20 cellular contexts compared by ENCODE assay signal in the genomic region with DNA sequence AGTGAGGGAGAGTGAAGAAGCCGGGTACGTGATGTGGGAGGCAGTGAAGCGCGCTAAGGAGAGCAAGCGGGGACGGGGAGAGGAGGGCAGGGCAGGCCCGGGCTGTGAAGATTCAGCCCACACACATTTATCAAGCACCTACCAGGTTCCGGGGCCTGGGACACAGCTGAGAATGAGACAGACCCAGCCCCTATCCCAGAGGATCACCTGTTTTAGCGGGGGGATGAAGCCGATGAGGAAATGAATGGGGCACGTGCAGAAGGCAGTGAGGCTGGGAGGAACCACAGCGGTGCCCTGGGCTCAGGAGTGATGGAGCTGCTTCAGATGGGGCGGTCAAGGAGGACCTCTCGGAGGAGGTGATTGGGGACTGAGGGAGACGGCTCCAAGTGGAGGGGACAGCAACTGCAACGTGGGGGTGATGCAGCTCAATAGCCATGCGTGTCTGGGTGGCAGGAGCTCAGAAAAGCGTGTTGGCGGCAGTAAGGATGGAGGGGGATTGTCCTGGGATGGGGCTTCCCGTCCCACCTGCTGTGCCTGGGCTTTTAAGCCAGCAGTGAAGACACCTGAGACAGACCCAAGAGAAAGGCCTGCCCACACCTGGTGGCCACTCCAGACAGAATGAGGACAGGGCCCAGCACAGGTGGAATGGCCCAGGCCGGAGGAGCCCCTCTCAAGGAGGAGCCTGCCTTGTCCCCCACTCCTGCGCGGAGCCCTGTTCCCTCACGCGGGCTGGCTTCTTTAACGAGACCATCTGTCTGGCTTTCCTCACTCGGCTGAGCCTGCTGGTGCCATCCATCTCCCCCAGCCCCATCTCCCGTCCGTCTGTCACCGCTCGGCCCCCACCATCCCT.
DNase-seq lines count a peak whose midpoint lies in the region; ATAC-seq and TF ChIP-seq lines count a peak whose summit lies in the region.
"Had no signal": no experiment of that assay in that cellular context is flagged by ENCODE, and none has a peak within 500 bp of the region (broad histone marks: within the 10 kb centered on the region; RNA-seq: fewer than 3 reads in every experiment).

No MANE protein-coding gene starts in this region.

- intact Hi-C loops in CD4-positive, alpha-beta memory T cell (cut with micrococcal nuclease) = no loop called here

- TF ChIP-seq CTCF in BE2C (IDR thresholded peaks at IDR 0.05; ENCODE audit: low read depth, low read length) = no peak
- TF ChIP-seq CTCF in WTC11 (IDR thresholded peaks at IDR 0.05) = no peak
- no peak for TF ChIP-seq CTCF in mesothelial cell of epicardium (IDR thresholded peaks at IDR 0.05; ENCODE audit: unreplicated experiment)
- no peak for TF ChIP-seq CTCF in hepatocyte (IDR thresholded peaks at IDR 0.05; ENCODE audit: poor library complexity)
- no peak for TF ChIP-seq CTCF in GM20000 (IDR thresholded peaks at IDR 0.05; ENCODE audit: extremely low read depth, missing control alignments)

- no peak overlapping the region for H3K27ac ChIP-seq in hepatocyte
- no peak overlapping the region for H3K27ac ChIP-seq in CD4-positive, alpha-beta memory T cell (ENCODE audit: low read depth, low read length)
- H3K27ac ChIP-seq: adrenal gland, heart left ventricle, pancreas, RWPE1 had no signal

- POLR2A ChIA-PET in WTC11 (lab: Charles Lee) = interaction anchor here (1.1 kb wide), 1 partner anchor 180 kb away, joined by 6 read pairs; no protein-coding TSS in a partner anchor
- POLR2A ChIA-PET in CD4-positive, alpha-beta memory T cell (lab: Charles Lee; ENCODE audit: partially characterized antibody) = interaction anchor here (0.6 kb wide), 1 partner anchor 1416 kb away, joined by 3 read pairs; no protein-coding TSS in a partner anchor

- peaks cover 21% of the 10 kb centered on the region for H3K4me1 Mint-ChIP-seq in WTC11
- peaks cover 10% of the 10 kb centered on the region for H3K4me1 Mint-ChIP-seq in mesothelial cell of epicardium
- H3K4me1 Mint-ChIP-seq in CD4-positive, alpha-beta memory T cell = no peaks in the 10 kb centered on the region

- no peak for ATAC-seq in WTC11
- ATAC-seq: activated T-cell treated with anti-CD3 and anti-CD28 coated beads, Interleukin-2, amount 50 U/mL, for 72 hours; effector memory CD8-positive, alpha-beta T cell; heart left ventricle had no signal

- H3K4me2 ChIP-seq in hepatocyte = no peak overlapping the region

- H3K4me1 ChIP-seq in BE2C = peaks cover 15% of the 10 kb centered on the region
- peaks cover 5% of the 10 kb centered on the region for H3K4me1 ChIP-seq in hepatocyte (ENCODE audit: insufficient read depth)
- H3K4me1 ChIP-seq in CD4-positive, alpha-beta memory T cell (ENCODE audit: insufficient read depth, low read length) = no peaks in the 10 kb centered on the region
- H3K4me1 ChIP-seq: adrenal gland, heart left ventricle, pancreas had no signal

- no peaks in the 10 kb centered on the region for H3K36me3 Mint-ChIP-seq in WTC11
- H3K36me3 Mint-ChIP-seq in mesothelial cell of epicardium = no peaks in the 10 kb centered on the region
- H3K36me3 Mint-ChIP-seq in CD4-positive, alpha-beta memory T cell = no peaks in the 10 kb centered on the region
- H3K36me3 Mint-ChIP-seq: activated CD4-positive, alpha-beta memory T cell treated with anti-CD3 and anti-CD28 coated beads for 36 hours; immature natural killer cell had no signal

- no peaks in the 10 kb centered on the region for H3K27me3 ChIP-seq in BE2C
- H3K27me3 ChIP-seq in H7 (ENCODE audit: control insufficient read depth, insufficient read depth, low read length) = no peaks in the 10 kb centered on the region
- H3K27me3 ChIP-seq in hepatocyte = no peaks in the 10 kb centered on the region
- no peaks in the 10 kb centered on the region for H3K27me3 ChIP-seq in CD4-positive, alpha-beta memory T cell (ENCODE audit: insufficient read depth, low read length)

- H3K4me3 Mint-ChIP-seq in WTC11 = no peak overlapping the region
- H3K4me3 Mint-ChIP-seq in mesothelial cell of epicardium = no peak overlapping the region
- H3K4me3 Mint-ChIP-seq in CD4-positive, alpha-beta memory T cell = no peak overlapping the region
- H3K4me3 Mint-ChIP-seq: activated CD4-positive, alpha-beta memory T cell treated with anti-CD3 and anti-CD28 coated beads for 36 hours; activated T-cell treated with anti-CD3 and anti-CD28 coated beads, Interleukin-2, amount 50 U/mL, for 72 hours; effector memory CD8-positive, alpha-beta T cell had no signal

- CTCF ChIA-PET in WTC11 (lab: Charles Lee) = interaction anchor here (1.1 to 2.4 kb wide), 5 partner anchors 11 to 381 kb away, joined by 3 to 15 read pairs (median 7); no protein-coding TSS in a partner anchor
- CTCF ChIA-PET in CD4-positive, alpha-beta memory T cell (lab: Charles Lee; ENCODE audit: partially characterized antibody) = no interaction called here

- H3K9me3 Mint-ChIP-seq in WTC11 (peaks cover 8% of the 10 kb centered on the region), mesothelial cell of epicardium (no peaks in the 10 kb centered on the region)
- peaks cover 0 to 8% (median 2%) of the 10 kb centered on the region in 8 donors for H3K9me3 Mint-ChIP-seq in CD4-positive, alpha-beta memory T cell
- H3K9me3 Mint-ChIP-seq: activated T-cell treated with anti-CD3 and anti-CD28 coated beads, Interleukin-2, amount 50 U/mL, for 72 hours; effector memory CD8-positive, alpha-beta T cell; immature natural killer cell had no signal

- no peak overlapping the region for H2AFZ ChIP-seq in hepatocyte

- H3K36me3 ChIP-seq in BE2C (no peaks in the 10 kb centered on the region), H7 (replicated peaks; ENCODE audit: control insufficient read depth, insufficient read depth, low read length) (no peaks in the 10 kb centered on the region), hepatocyte (replicated peaks; ENCODE audit: insufficient read depth, low read depth) (no peaks in the 10 kb centered on the region)
- H3K36me3 ChIP-seq in CD4-positive, alpha-beta memory T cell (ENCODE audit: insufficient read depth, low read length) = no peaks in the 10 kb centered on the region
- H3K36me3 ChIP-seq: adrenal gland, heart left ventricle, pancreas had no signal

- no peaks in the 10 kb centered on the region for H3K79me2 ChIP-seq in hepatocyte

- H3K27me3 Mint-ChIP-seq in WTC11 (ENCODE audit: low read depth) (peaks cover 9% of the 10 kb centered on the region), mesothelial cell of epicardium (ENCODE audit: low read depth) (peaks cover 62% of the 10 kb centered on the region)
- H3K27me3 Mint-ChIP-seq in CD4-positive, alpha-beta memory T cell = peaks cover 11 to 32% of the 10 kb centered on the region in 2 donors

- no peak overlapping the region; the same call in 1 of the 2 replicates for H3K27ac Mint-ChIP-seq in WTC11
- H3K27ac Mint-ChIP-seq in mesothelial cell of epicardium = no peak overlapping the region
- no peak overlapping the region for H3K27ac Mint-ChIP-seq in CD4-positive, alpha-beta memory T cell
- H3K27ac Mint-ChIP-seq: activated CD4-positive, alpha-beta memory T cell treated with anti-CD3 and anti-CD28 coated beads for 36 hours; activated T-cell treated with anti-CD3 and anti-CD28 coated beads, Interleukin-2, amount 50 U/mL, for 72 hours; immature natural killer cell had no signal

- DNase-seq in BE2C (peak; percentile 17), H7 (peak; percentile 70), WTC11 (ENCODE audit: low spot score) (peak; percentile 11), mesothelial cell of epicardium (ENCODE audit: low spot score in 2 of 2, unreplicated experiment in 2 of 2) (peak; percentile 18 to 27), HT-29 (ENCODE audit: low spot score) (no peak), hepatocyte (ENCODE audit: low spot score) (no peak), GM20000 (ENCODE audit: low spot score) (no peak)
- DNase-seq in CD4-positive, alpha-beta memory T cell = no peak
- DNase-seq: activated CD4-positive, alpha-beta memory T cell treated with anti-CD3 and anti-CD28 coated beads for 36 hours; activated T-cell treated with anti-CD3 and anti-CD28 coated beads, Interleukin-2, amount 50 U/mL, for 72 hours; caudate nucleus; effector memory CD8-positive, alpha-beta T cell; immature natural killer cell; Karpas-422; NCI-H1092 treated with DMSO at 0.1 percent for 48 hours; stimulated activated CD4-positive, alpha-beta T cell treated with anti-CD3 and anti-CD28 coated beads, Interleukin-4, amount 100 ng/mL, for 1 hour had no signal

- 82% methylated on average over 27 of the region's 31 CpGs for WGBS in hepatocyte (ENCODE audit: low lambda C conversion rate, missing lambda C conversion rate)

- H3K9me3 ChIP-seq in BE2C = no peaks in the 10 kb centered on the region
- H3K9me3 ChIP-seq in hepatocyte (ENCODE audit: low read depth) = no peaks in the 10 kb centered on the region
- no peaks in the 10 kb centered on the region for H3K9me3 ChIP-seq in CD4-positive, alpha-beta memory T cell (ENCODE audit: control insufficient read depth in 1 of 2, low read length in 2 of 2)
- H3K9me3 ChIP-seq: adrenal gland, pancreas had no signal

- H3K9me2 ChIP-seq in hepatocyte (replicated peaks; ENCODE audit: insufficient read depth) = no peaks in the 10 kb centered on the region

- H3K4me3 ChIP-seq in BE2C (ENCODE audit: low read depth, low read length) (no peak overlapping the region), H7 (ENCODE audit: insufficient read depth, low read depth, low read length) (no peak overlapping the region), hepatocyte (no peak overlapping the region)
- no peak overlapping the region for H3K4me3 ChIP-seq in CD4-positive, alpha-beta memory T cell (ENCODE audit: low read length in 2 of 2)
- H3K4me3 ChIP-seq: adrenal gland, heart left ventricle, pancreas had no signal

- H4K20me1 ChIP-seq in hepatocyte (ENCODE audit: insufficient read depth, poor library complexity, severe bottlenecking) = no peaks in the 10 kb centered on the region

TF ChIP-seq in WTC11, 78 proteins besides CTCF, POLR2A, EP300 and RAD21 (continues in another document):
- TF ChIP-seq KAT7 (CRISPR knock-in tag; IDR thresholded peaks at IDR 0.05; ENCODE audit: borderline replicate concordance) = no peak

Comparison
In these comparisons a context has a peak if more than half of its experiments do, and no peak if none do; other contexts are left out.
1. DNase-seq: peak in BE2C (single experiment), H7 (single experiment), WTC11 (single experiment) and mesothelial cell of epicardium (2 of 2); none in HT-29 (single experiment), hepatocyte (single experiment), CD4-positive, alpha-beta memory T cell (0 of 5) and GM20000 (single experiment).